Comparison of ENCODE assay signal across 22 cellular contexts in the genomic region with DNA sequence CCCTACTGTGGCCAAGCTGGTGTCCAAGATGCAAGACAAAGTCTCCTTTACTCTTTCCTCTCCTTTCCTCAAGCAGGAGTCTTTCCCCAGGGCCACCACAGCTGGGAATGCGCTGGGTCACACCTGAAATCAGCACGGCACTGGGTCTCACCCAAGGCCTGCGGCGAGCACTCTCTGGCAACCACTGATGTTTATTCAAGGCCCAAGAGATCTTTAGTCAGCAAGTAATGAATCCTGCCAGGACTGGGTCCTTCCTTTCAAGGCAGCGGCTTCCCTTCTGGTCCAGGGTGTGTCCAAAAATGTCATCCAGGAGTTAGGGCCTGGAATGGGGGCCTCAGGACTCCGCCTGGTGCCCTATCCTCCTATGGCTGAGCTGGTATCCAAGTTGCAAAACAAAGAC. TPM values are rescaled to one million over a fixed set of nuclear protein-coding genes. Genes with fewer than 3 reads are reported as not detected.
DNase-seq lines count a peak whose midpoint lies in the region; ATAC-seq and TF ChIP-seq lines count a peak whose summit lies in the region.
"Had no signal": no experiment of that assay in that cellular context is flagged by ENCODE, and none has a peak within 500 bp of the region (broad histone marks: within the 10 kb centered on the region; RNA-seq: fewer than 3 reads in every experiment).

No MANE protein-coding gene starts in this region.

- BruUV-seq in MCF 10A (replicated peaks; lab: Mats Ljungman, UMichigan) (no TSS peak), mammary epithelial cell (replicated peaks; lab: Mats Ljungman, UMichigan) (no TSS peak)

- no peaks in the 10 kb centered on the region for H3K9me3 Mint-ChIP-seq in MCF 10A (ENCODE audit: unreplicated experiment)
- H3K9me3 Mint-ChIP-seq in CD4-positive, alpha-beta T cell, result no peaks in the 10 kb centered on the region

- H3K27me3 ChIP-seq in mammary epithelial cell (ENCODE audit: insufficient read depth, low read length) (no peaks in the 10 kb centered on the region), upper lobe of right lung (no peaks in the 10 kb centered on the region), gastrocnemius medialis (no peaks in the 10 kb centered on the region)
- no peaks in the 10 kb centered on the region for H3K27me3 ChIP-seq in CD4-positive, alpha-beta T cell (ENCODE audit: control insufficient read depth, insufficient read depth, low read length)

- H3K9ac ChIP-seq in mammary epithelial cell (ENCODE audit: insufficient read depth, low read length), result no peak overlapping the region

- POLR2A ChIA-PET in MCF 10A (lab: Yijun Ruan, JAX), result interaction anchor here (0.6 to 1.8 kb wide), 4 partner anchors 24 to 576 kb away, joined by 3 to 10 read pairs (median 3); partner anchors contain the start of genes BLOC1S3 and TRAPPC6A
- POLR2A ChIA-PET in CD4-positive, alpha-beta T cell (lab: Charles Lee), result no interaction called here

- H3K4me3 ChIP-seq in mammary epithelial cell (replicated peaks in 1 of 3; ENCODE audit: insufficient read depth in 1 of 3, low read depth in 2 of 3, low read length in 3 of 3) (no peak overlapping the region), upper lobe of right lung (no peak overlapping the region), gastrocnemius medialis (no peak overlapping the region)
- H3K4me3 ChIP-seq: HAP-1 had no signal

- peaks cover 11% of the 10 kb centered on the region for H3K27me3 Mint-ChIP-seq in MCF 10A (ENCODE audit: insufficient read depth, unreplicated experiment)
- no peaks in the 10 kb centered on the region for H3K27me3 Mint-ChIP-seq in CD4-positive, alpha-beta T cell

- in situ Hi-C loops in mammary epithelial cell (cut with MboI; ENCODE audit: low sequenced_read_pairs in 2 of 2), result no loop called here
- in situ Hi-C loops in gastrocnemius medialis (cut with MboI; ENCODE audit: low sequenced_read_pairs in 4 of 4), result loop anchor here in 1 of 4 donors (5.0 kb wide), 1 partner anchor 35 kb away; no protein-coding TSS in a partner anchor

- ATAC-seq in upper lobe of right lung (peak; percentile 48), HG03139 (IDR thresholded peaks at IDR 0.05; ENCODE audit: unreplicated experiment) (no peak), gastrocnemius medialis (no peak)
- ATAC-seq in CD4-positive, alpha-beta T cell (ENCODE audit: poor library complexity), result no peak

- DNase-seq in MCF 10A (ENCODE audit: unreplicated experiment), result peak; percentile 56
- DNase-seq in mammary epithelial cell, result no peak
- no peak for DNase-seq in epithelial cell of prostate (ENCODE audit: low read depth, low spot score)
- DNase-seq in mucosa of gallbladder (ENCODE audit: low spot score), result peak; percentile 34
- no peak for DNase-seq in upper lobe of right lung
- no peak for DNase-seq in gastrocnemius medialis
- DNase-seq in CD4-positive, alpha-beta T cell, result no peak
- DNase-seq: BE2C; CD4-positive, alpha-beta memory T cell; DMS153; GDM1; IMR-90; NCI-H1105; NCI-H2081 treated with DMSO at 0.1 percent for 48 hours; NCI-H510A; NCI-H774; SHP77 treated with DMSO at 0.1 percent for 48 hours had no signal

- no peak for TF ChIP-seq POLR2A in gastrocnemius medialis (IDR thresholded peaks at IDR 0.05)

- no peaks in the 10 kb centered on the region for H3K79me2 ChIP-seq in mammary epithelial cell (ENCODE audit: insufficient read depth, low read length)

- 88% methylated on average over 6 of the region's 6 CpGs for WGBS in mammary epithelial cell (ENCODE audit: low coverage, missing lambda C conversion rate)

- dilution Hi-C loops in mammary epithelial cell (cut with HindIII; ENCODE audit: low sequenced_read_pairs), result no loop called here

- CTCF ChIA-PET in MCF 10A (lab: Yijun Ruan, JAX), result interaction anchor here (0.8 kb wide), 1 partner anchor 218 kb away, joined by 3 read pairs; no protein-coding TSS in a partner anchor
- CTCF ChIA-PET in mammary epithelial cell (lab: Charles Lee; ENCODE audit: low non-redundant PET), result no interaction called here
- CTCF ChIA-PET in CD4-positive, alpha-beta T cell (lab: Charles Lee), result no interaction called here

- no peak for TF ChIP-seq CTCF in MCF 10A (IDR thresholded peaks at IDR 0.05; ENCODE audit: unreplicated experiment)
- no peak for TF ChIP-seq CTCF in mammary epithelial cell (conservative IDR thresholded peaks at IDR 0.05 in 1 of 2, IDR thresholded peaks at IDR 0.05 in 1 of 2; ENCODE audit: extremely low read depth in 1 of 2, insufficient read depth in 1 of 2, low read depth in 1 of 2, low read length in 2 of 2)
- no peak for TF ChIP-seq CTCF in upper lobe of right lung (IDR thresholded peaks at IDR 0.05)
- no peak for TF ChIP-seq CTCF in gastrocnemius medialis (IDR thresholded peaks at IDR 0.05 in 4 of 5, conservative IDR thresholded peaks at IDR 0.05 in 1 of 5)
- no peak for TF ChIP-seq CTCF in CD4-positive, alpha-beta T cell (IDR thresholded peaks at IDR 0.05)

- H3K4me1 Mint-ChIP-seq in MCF 10A (ENCODE audit: insufficient read depth, unreplicated experiment), result peaks cover 14% of the 10 kb centered on the region
- H3K4me1 Mint-ChIP-seq in CD4-positive, alpha-beta T cell (ENCODE audit: low read depth), result no peaks in the 10 kb centered on the region
- H3K4me1 Mint-ChIP-seq: CD4-positive, alpha-beta memory T cell had no signal

- no peaks in the 10 kb centered on the region for H4K20me1 ChIP-seq in mammary epithelial cell (ENCODE audit: insufficient read depth, low read length)

- no peak overlapping the region for H2AFZ ChIP-seq in mammary epithelial cell (ENCODE audit: low read depth, low read length)

- H3K4me1 ChIP-seq in mammary epithelial cell (ENCODE audit: insufficient read depth, low read length) (no peaks in the 10 kb centered on the region), upper lobe of right lung (peaks cover 8% of the 10 kb centered on the region), gastrocnemius medialis (no peaks in the 10 kb centered on the region)
- H3K4me1 ChIP-seq: BE2C, HAP-1 had no signal

- no peak overlapping the region for H3K4me2 ChIP-seq in mammary epithelial cell (ENCODE audit: insufficient read depth, low read depth, low read length)

- H3K36me3 Mint-ChIP-seq in MCF 10A (ENCODE audit: insufficient read depth, unreplicated experiment), result no peaks in the 10 kb centered on the region
- no peaks in the 10 kb centered on the region for H3K36me3 Mint-ChIP-seq in CD4-positive, alpha-beta T cell (ENCODE audit: low read depth)

- H3K9me3 ChIP-seq in mammary epithelial cell (replicated peaks; ENCODE audit: insufficient read depth, low read length) (no peaks in the 10 kb centered on the region), upper lobe of right lung (no peaks in the 10 kb centered on the region), gastrocnemius medialis (no peaks in the 10 kb centered on the region)
- H3K9me3 ChIP-seq in CD4-positive, alpha-beta T cell (ENCODE audit: control insufficient read depth, low read length), result no peaks in the 10 kb centered on the region
- H3K9me3 ChIP-seq: BE2C, HAP-1 had no signal

- no peak overlapping the region for H3K4me3 Mint-ChIP-seq in MCF 10A (ENCODE audit: unreplicated experiment)
- no peak overlapping the region for H3K4me3 Mint-ChIP-seq in CD4-positive, alpha-beta T cell
- H3K4me3 Mint-ChIP-seq: CD4-positive, alpha-beta memory T cell had no signal

- H3K27ac ChIP-seq in mammary epithelial cell (ENCODE audit: insufficient read depth, low read depth, low read length) (no peak overlapping the region), epithelial cell of prostate (peak overlapping the region; percentile 3), upper lobe of right lung (no peak overlapping the region), gastrocnemius medialis (no peak overlapping the region)
- no peak overlapping the region for H3K27ac ChIP-seq in CD4-positive, alpha-beta T cell (ENCODE audit: low read depth, low read length)
- H3K27ac ChIP-seq: HL-60 had no signal

- H3K36me3 ChIP-seq in mammary epithelial cell (ENCODE audit: insufficient read depth, low read length), result no peaks in the 10 kb centered on the region
- H3K36me3 ChIP-seq in upper lobe of right lung, result no peaks in the 10 kb centered on the region
- H3K36me3 ChIP-seq in gastrocnemius medialis, result no peaks in the 10 kb centered on the region
- H3K36me3 ChIP-seq: BE2C, HAP-1 had no signal

- intact Hi-C loops in MCF 10A (cut with micrococcal nuclease) (loop anchor here (5.0 kb wide), 1 partner anchor 45 kb away; the partner anchor contains the start of gene EXOC3L2), mammary epithelial cell (cut with micrococcal nuclease) (no loop called here), upper lobe of right lung (cut with DNase I) (no loop called here), gastrocnemius medialis (cut with DNase I; ENCODE audit: low total_unique reads) (no loop called here)
- intact Hi-C loops in CD4-positive, alpha-beta T cell (cut with DNase I, micrococcal nuclease), result no loop called here

- peak overlapping the region; percentile 4 for H3K27ac Mint-ChIP-seq in MCF 10A (ENCODE audit: low read depth, unreplicated experiment)
- H3K27ac Mint-ChIP-seq in CD4-positive, alpha-beta T cell, result no peak overlapping the region
- H3K27ac Mint-ChIP-seq: CD4-positive, alpha-beta memory T cell had no signal

RNA-seq across cellular contexts. Expression of gene BLOC1S3, which starts 24.1 kb away (rescaled TPM):
- total RNA-seq in MCF 10A (2022) (14.0 and 18.1 TPM in 2 replicates), mammary epithelial cell (10 to 100 TPM in 1 of 2 donors, 1 to 10 TPM in 1; 7.8 to 14.4 TPM), mucosa of gallbladder (21.7 TPM), upper lobe of right lung (17.8 TPM), gastrocnemius medialis (10 to 100 TPM in 1 of 4 donors, 1 to 10 TPM in 3; 1.9 to 14.9 (median 5.8) TPM)
- polyA plus RNA-seq in mammary epithelial cell, result 7.3 TPM
- 14.7 TPM for polyA minus RNA-seq in mammary epithelial cell
- total RNA-seq in CD4-positive, alpha-beta T cell, result 10 to 100 TPM; 14.7 to 18.8 TPM

RNA-seq across cellular contexts. Expression of gene TRAPPC6A, which starts 24.6 kb away (rescaled TPM):
- total RNA-seq in MCF 10A (2022) (14.4 and 16.1 TPM in 2 replicates), mammary epithelial cell (1 to 10 TPM; 7.0 to 9.7 TPM), mucosa of gallbladder (26.8 TPM), upper lobe of right lung (16.9 TPM), gastrocnemius medialis (10 to 100 TPM; 18.4 to 29.2 (median 24.8) TPM)
- polyA plus RNA-seq in mammary epithelial cell, result 14.2 TPM
- 3.2 TPM for polyA minus RNA-seq in mammary epithelial cell
- total RNA-seq in CD4-positive, alpha-beta T cell, result 10 to 100 TPM; 32.0 to 38.8 TPM

RNA-seq across cellular contexts. Expression of gene NKPD1, which starts 41.9 kb away (rescaled TPM):
- 0.09 and 0.22 TPM in 2 replicates for total RNA-seq in MCF 10A (2022)
- total RNA-seq in mammary epithelial cell, result 1 to 10 TPM in 1 of 2 donors, under 1 TPM in 1; 0.92 to 1.8 TPM
- 0.79 TPM for polyA plus RNA-seq in mammary epithelial cell
- polyA minus RNA-seq in mammary epithelial cell, result 2.8 TPM
- total RNA-seq in mucosa of gallbladder, result 0.52 TPM
- total RNA-seq in upper lobe of right lung, result not detected
- under 1 TPM in 1 of 4 donors, not detected in 3; 0.16 TPM for total RNA-seq in gastrocnemius medialis
- under 1 TPM; 0.73 to 0.91 TPM for total RNA-seq in CD4-positive, alpha-beta T cell
- total RNA-seq: HT1080 had no signal

RNA-seq across cellular contexts. Expression of gene EXOC3L2, which starts 42.6 kb away (rescaled TPM):
- total RNA-seq in MCF 10A (2022) (not detected in 2 replicates), mammary epithelial cell (under 1 TPM in 1 of 2 donors, not detected in 1; 0.35 TPM), mucosa of gallbladder (9.0 TPM), upper lobe of right lung (11.9 TPM), gastrocnemius medialis (under 1 TPM in 2 of 4 donors, not detected in 2; 0.46 to 0.55 TPM)
- 0.23 TPM for polyA plus RNA-seq in mammary epithelial cell
- 0.52 TPM for polyA minus RNA-seq in mammary epithelial cell
- not detected for total RNA-seq in CD4-positive, alpha-beta T cell
- total RNA-seq: CD4-positive, alpha-beta memory T cell; IMR-90; OCI-LY7 had no signal
- polyA plus RNA-seq: CD4-positive, alpha-beta memory T cell had no signal

RNA-seq across cellular contexts. Expression of gene MARK4, which starts 48.4 kb away (rescaled TPM):
- 22.4 and 24.2 TPM in 2 replicates for total RNA-seq in MCF 10A (2022)
- 10 to 100 TPM; 13.3 to 48.9 TPM for total RNA-seq in mammary epithelial cell
- 21.5 TPM for polyA plus RNA-seq in mammary epithelial cell
- 150 TPM for polyA minus RNA-seq in mammary epithelial cell
- 38.8 TPM for total RNA-seq in mucosa of gallbladder
- 30.0 TPM for total RNA-seq in upper lobe of right lung
- total RNA-seq in gastrocnemius medialis, result 10 to 100 TPM; 12.2 to 42.5 (median 22.1) TPM
- total RNA-seq in CD4-positive, alpha-beta T cell, result 10 to 100 TPM; 18.1 to 19.8 TPM

Comparison
In these comparisons a context has a peak if more than half of its experiments do, and no peak if none do; other contexts are left out.
1. DNase-seq: peak in MCF 10A (single experiment) and mucosa of gallbladder (single experiment); none in mammary epithelial cell (single experiment), epithelial cell of prostate (single experiment), upper lobe of right lung (single experiment), gastrocnemius medialis (0 of 2) and CD4-positive, alpha-beta T cell (0 of 10).